1 cellular context compared by ENCODE assay signal in the genomic region with DNA sequence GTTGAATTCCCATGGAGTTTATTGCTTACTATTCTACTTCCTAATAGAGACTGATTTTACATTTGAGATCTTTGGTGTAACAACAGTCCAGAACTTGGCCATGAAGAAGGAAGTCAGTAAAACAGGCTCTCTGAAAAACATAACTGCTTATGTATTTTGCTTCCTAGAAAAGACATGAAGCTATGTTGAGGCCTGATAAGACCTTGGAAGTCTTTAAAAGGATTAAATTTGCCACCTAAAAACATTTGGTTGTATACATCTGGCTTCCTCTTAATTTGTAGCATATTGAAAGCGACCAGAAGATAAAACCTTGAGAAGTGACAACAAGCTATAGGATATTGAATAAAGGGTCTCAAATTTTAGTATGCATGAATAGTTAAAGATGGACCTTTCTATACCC.
A peak's percentile ranks its signal among the peaks of the same experiment; 100 is the strongest.
TF ChIP-seq lines count a peak whose summit lies in the region.

No MANE protein-coding gene starts in this region.

TF ChIP-seq in K562, 482 proteins besides CTCF, POLR2A, EP300 and RAD21 (continued from another document):
- TF ChIP-seq, protein P1, sequence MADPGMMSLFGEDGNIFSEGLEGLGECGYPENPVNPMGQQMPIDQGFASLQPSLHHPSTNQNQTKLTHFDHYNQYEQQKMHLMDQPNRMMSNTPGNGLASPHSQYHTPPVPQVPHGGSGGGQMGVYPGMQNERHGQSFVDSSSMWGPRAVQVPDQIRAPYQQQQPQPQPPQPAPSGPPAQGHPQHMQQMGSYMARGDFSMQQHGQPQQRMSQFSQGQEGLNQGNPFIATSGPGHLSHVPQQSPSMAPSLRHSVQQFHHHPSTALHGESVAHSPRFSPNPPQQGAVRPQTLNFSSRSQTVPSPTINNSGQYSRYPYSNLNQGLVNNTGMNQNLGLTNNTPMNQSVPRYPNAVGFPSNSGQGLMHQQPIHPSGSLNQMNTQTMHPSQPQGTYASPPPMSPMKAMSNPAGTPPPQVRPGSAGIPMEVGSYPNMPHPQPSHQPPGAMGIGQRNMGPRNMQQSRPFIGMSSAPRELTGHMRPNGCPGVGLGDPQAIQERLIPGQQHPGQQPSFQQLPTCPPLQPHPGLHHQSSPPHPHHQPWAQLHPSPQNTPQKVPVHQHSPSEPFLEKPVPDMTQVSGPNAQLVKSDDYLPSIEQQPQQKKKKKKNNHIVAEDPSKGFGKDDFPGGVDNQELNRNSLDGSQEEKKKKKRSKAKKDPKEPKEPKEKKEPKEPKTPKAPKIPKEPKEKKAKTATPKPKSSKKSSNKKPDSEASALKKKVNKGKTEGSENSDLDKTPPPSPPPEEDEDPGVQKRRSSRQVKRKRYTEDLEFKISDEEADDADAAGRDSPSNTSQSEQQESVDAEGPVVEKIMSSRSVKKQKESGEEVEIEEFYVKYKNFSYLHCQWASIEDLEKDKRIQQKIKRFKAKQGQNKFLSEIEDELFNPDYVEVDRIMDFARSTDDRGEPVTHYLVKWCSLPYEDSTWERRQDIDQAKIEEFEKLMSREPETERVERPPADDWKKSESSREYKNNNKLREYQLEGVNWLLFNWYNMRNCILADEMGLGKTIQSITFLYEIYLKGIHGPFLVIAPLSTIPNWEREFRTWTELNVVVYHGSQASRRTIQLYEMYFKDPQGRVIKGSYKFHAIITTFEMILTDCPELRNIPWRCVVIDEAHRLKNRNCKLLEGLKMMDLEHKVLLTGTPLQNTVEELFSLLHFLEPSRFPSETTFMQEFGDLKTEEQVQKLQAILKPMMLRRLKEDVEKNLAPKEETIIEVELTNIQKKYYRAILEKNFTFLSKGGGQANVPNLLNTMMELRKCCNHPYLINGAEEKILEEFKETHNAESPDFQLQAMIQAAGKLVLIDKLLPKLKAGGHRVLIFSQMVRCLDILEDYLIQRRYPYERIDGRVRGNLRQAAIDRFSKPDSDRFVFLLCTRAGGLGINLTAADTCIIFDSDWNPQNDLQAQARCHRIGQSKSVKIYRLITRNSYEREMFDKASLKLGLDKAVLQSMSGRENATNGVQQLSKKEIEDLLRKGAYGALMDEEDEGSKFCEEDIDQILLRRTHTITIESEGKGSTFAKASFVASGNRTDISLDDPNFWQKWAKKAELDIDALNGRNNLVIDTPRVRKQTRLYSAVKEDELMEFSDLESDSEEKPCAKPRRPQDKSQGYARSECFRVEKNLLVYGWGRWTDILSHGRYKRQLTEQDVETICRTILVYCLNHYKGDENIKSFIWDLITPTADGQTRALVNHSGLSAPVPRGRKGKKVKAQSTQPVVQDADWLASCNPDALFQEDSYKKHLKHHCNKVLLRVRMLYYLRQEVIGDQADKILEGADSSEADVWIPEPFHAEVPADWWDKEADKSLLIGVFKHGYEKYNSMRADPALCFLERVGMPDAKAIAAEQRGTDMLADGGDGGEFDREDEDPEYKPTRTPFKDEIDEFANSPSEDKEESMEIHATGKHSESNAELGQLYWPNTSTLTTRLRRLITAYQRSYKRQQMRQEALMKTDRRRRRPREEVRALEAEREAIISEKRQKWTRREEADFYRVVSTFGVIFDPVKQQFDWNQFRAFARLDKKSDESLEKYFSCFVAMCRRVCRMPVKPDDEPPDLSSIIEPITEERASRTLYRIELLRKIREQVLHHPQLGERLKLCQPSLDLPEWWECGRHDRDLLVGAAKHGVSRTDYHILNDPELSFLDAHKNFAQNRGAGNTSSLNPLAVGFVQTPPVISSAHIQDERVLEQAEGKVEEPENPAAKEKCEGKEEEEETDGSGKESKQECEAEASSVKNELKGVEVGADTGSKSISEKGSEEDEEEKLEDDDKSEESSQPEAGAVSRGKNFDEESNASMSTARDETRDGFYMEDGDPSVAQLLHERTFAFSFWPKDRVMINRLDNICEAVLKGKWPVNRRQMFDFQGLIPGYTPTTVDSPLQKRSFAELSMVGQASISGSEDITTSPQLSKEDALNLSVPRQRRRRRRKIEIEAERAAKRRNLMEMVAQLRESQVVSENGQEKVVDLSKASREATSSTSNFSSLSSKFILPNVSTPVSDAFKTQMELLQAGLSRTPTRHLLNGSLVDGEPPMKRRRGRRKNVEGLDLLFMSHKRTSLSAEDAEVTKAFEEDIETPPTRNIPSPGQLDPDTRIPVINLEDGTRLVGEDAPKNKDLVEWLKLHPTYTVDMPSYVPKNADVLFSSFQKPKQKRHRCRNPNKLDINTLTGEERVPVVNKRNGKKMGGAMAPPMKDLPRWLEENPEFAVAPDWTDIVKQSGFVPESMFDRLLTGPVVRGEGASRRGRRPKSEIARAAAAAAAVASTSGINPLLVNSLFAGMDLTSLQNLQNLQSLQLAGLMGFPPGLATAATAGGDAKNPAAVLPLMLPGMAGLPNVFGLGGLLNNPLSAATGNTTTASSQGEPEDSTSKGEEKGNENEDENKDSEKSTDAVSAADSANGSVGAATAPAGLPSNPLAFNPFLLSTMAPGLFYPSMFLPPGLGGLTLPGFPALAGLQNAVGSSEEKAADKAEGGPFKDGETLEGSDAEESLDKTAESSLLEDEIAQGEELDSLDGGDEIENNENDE (IDR thresholded peaks at IDR 0.05; ENCODE audit: low read depth, low read length): no peak
- TF ChIP-seq, protein P2, sequence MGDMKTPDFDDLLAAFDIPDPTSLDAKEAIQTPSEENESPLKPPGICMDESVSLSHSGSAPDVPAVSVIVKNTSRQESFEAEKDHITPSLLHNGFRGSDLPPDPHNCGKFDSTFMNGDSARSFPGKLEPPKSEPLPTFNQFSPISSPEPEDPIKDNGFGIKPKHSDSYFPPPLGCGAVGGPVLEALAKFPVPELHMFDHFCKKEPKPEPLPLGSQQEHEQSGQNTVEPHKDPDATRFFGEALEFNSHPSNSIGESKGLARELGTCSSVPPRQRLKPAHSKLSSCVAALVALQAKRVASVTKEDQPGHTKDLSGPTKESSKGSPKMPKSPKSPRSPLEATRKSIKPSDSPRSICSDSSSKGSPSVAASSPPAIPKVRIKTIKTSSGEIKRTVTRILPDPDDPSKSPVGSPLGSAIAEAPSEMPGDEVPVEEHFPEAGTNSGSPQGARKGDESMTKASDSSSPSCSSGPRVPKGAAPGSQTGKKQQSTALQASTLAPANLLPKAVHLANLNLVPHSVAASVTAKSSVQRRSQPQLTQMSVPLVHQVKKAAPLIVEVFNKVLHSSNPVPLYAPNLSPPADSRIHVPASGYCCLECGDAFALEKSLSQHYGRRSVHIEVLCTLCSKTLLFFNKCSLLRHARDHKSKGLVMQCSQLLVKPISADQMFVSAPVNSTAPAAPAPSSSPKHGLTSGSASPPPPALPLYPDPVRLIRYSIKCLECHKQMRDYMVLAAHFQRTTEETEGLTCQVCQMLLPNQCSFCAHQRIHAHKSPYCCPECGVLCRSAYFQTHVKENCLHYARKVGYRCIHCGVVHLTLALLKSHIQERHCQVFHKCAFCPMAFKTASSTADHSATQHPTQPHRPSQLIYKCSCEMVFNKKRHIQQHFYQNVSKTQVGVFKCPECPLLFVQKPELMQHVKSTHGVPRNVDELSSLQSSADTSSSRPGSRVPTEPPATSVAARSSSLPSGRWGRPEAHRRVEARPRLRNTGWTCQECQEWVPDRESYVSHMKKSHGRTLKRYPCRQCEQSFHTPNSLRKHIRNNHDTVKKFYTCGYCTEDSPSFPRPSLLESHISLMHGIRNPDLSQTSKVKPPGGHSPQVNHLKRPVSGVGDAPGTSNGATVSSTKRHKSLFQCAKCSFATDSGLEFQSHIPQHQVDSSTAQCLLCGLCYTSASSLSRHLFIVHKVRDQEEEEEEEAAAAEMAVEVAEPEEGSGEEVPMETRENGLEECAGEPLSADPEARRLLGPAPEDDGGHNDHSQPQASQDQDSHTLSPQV (IDR thresholded peaks at IDR 0.05): 0 out of 2 replicates have a peak, but pooled peaks have one; percentile 36
- TF ChIP-seq, protein P3, sequence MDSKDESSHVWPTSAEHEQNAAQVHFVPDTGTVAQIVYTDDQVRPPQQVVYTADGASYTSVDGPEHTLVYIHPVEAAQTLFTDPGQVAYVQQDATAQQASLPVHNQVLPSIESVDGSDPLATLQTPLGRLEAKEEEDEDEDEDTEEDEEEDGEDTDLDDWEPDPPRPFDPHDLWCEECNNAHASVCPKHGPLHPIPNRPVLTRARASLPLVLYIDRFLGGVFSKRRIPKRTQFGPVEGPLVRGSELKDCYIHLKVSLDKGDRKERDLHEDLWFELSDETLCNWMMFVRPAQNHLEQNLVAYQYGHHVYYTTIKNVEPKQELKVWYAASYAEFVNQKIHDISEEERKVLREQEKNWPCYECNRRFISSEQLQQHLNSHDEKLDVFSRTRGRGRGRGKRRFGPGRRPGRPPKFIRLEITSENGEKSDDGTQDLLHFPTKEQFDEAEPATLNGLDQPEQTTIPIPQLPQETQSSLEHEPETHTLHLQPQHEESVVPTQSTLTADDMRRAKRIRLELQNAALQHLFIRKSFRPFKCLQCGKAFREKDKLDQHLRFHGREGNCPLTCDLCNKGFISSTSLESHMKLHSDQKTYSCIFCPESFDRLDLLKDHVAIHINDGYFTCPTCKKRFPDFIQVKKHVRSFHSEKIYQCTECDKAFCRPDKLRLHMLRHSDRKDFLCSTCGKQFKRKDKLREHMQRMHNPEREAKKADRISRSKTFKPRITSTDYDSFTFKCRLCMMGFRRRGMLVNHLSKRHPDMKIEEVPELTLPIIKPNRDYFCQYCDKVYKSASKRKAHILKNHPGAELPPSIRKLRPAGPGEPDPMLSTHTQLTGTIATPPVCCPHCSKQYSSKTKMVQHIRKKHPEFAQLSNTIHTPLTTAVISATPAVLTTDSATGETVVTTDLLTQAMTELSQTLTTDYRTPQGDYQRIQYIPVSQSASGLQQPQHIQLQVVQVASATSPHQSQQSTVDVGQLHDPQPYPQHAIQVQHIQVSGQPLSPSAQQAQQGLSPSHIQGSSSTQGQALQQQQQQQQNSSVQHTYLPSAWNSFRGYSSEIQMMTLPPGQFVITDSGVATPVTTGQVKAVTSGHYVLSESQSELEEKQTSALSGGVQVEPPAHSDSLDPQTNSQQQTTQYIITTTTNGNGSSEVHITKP (IDR thresholded peaks at IDR 0.05; ENCODE audit: partially characterized antibody): peak; percentile 30
- TF ChIP-seq XRCC4 (IDR thresholded peaks at IDR 0.05; ENCODE audit: extremely low read depth, insufficient read depth, insufficient read length): no peak
